ENCODE assay signal across 8 cellular contexts in the genomic region with DNA sequence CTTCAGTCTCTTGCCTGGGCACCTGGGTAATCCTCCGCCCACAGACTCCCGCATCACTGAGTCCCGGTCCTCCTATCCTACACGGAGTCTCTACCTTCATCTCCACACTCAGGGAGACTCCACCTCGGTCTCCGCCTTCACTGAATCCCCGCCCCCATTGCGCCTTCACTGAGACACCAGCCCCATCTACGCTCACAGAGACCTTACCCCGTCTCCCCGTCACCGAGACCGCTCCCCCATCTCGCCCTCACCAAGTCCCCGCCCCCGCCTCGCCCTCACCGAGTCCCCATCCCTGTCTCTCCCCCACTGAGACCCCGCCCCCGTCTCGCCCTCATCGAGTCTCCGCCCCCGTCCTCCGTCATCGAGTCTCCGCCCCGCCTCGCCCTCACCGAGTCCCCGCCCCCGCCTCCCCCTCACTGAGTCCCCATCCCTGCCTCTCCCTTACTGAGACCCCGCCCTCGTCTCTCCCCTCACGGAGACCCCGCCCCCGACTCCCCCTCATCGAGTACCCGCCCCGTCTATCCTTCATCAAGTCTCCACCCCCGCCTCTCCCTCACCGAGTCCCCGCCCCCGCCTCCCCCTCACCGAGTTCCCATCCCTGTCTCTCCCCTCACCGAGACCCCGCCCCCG. TPM values are rescaled to one million over a fixed set of nuclear protein-coding genes. Genes with fewer than 3 reads are reported as not detected.
DNase-seq lines count a peak whose midpoint lies in the region; ATAC-seq, FAIRE-seq and TF ChIP-seq lines count a peak whose summit lies in the region.

No MANE protein-coding gene starts in this region.

- no peak for TF ChIP-seq EP300 in upper lobe of left lung (IDR thresholded peaks at IDR 0.05)

- intact Hi-C loops in right cardiac atrium (cut with DNase I), result loop anchor here in 3 of 4 donors (5.0 to 10.0 kb wide), 4 partner anchors 167 to 657 kb away; a partner anchor contains a TSS
- intact Hi-C loops in prostate gland (cut with DNase I), result loop anchor here (2.0 to 10.0 kb wide), 5 partner anchors 27 to 647 kb away; a partner anchor contains a TSS

- WGBS in right cardiac atrium, result 2% methylated on average over 48 of the region's 48 CpGs
- 5% methylated on average over 42 of the region's 48 CpGs for WGBS in prostate gland
- WGBS in upper lobe of left lung, 2 donors, result 1 to 4% methylated on average over 18 to 19 of the region's 48 CpGs

- H3K27ac Mint-ChIP-seq in astrocyte (ENCODE audit: unreplicated experiment), result peak overlapping the region; percentile 81

- H4K20me1 ChIP-seq in BLaER1, result no peaks in the 10 kb centered on the region
- no peaks in the 10 kb centered on the region for H4K20me1 ChIP-seq in astrocyte (ENCODE audit: insufficient read depth, low read length)

- H3K4me2 ChIP-seq in BLaER1, result peak overlapping the region; percentile 72
- peak overlapping the region; percentile 97 for H3K4me2 ChIP-seq in astrocyte (ENCODE audit: low read length)

- no peaks in the 10 kb centered on the region for H3K9me3 ChIP-seq in BLaER1
- peaks cover 3% of the 10 kb centered on the region for H3K9me3 ChIP-seq in astrocyte (ENCODE audit: insufficient read depth, low read depth, low read length)
- H3K9me3 ChIP-seq in right cardiac atrium (ENCODE audit: control insufficient read depth, low read length), result no peaks in the 10 kb centered on the region
- H3K9me3 ChIP-seq in prostate gland, result no peaks in the 10 kb centered on the region
- no peaks in the 10 kb centered on the region for H3K9me3 ChIP-seq in upper lobe of left lung

- peaks cover 14% of the 10 kb centered on the region for H3K4me1 Mint-ChIP-seq in astrocyte (ENCODE audit: low read depth, unreplicated experiment)

- peak; percentile 82 for TF ChIP-seq POLR2A in prostate gland (IDR thresholded peaks at IDR 0.05)
- TF ChIP-seq POLR2A in upper lobe of left lung (IDR thresholded peaks at IDR 0.05), result peak in 2 of 4 donors; percentile 23 to 35

- ATAC-seq in GM21723 (IDR thresholded peaks at IDR 0.05; ENCODE audit: unreplicated experiment) (peak; percentile 47), right cardiac atrium (peak; percentile 87 to 88), upper lobe of left lung (ENCODE audit: low FRiP score in 2 of 2) (peak; percentile 87 to 94)

- peak overlapping the region; percentile 77 for H2AFZ ChIP-seq in astrocyte (ENCODE audit: low read depth, low read length)

- H3K4me3 Mint-ChIP-seq in astrocyte (ENCODE audit: unreplicated experiment), result peak overlapping the region; percentile 83

- no peak for FAIRE-seq in astrocyte (lab: Jason Lieb, UNC)

- H3K4me1 ChIP-seq in BLaER1, result peaks cover 18% of the 10 kb centered on the region
- no peaks in the 10 kb centered on the region for H3K4me1 ChIP-seq in astrocyte (ENCODE audit: insufficient read depth, low read length)
- peaks cover 2% of the 10 kb centered on the region for H3K4me1 ChIP-seq in right cardiac atrium (ENCODE audit: control insufficient read depth, insufficient read depth, low read length)
- no peaks in the 10 kb centered on the region for H3K4me1 ChIP-seq in prostate gland (replicated peaks)
- peaks cover 5 to 15% (median 6%) of the 10 kb centered on the region in 4 donors for H3K4me1 ChIP-seq in upper lobe of left lung

- peak overlapping the region; percentile 77 for H3K4me3 ChIP-seq in BLaER1
- H3K4me3 ChIP-seq in astrocyte (ENCODE audit: insufficient read depth, low read depth, low read length), result peak overlapping the region; percentile 64
- peak overlapping the region; percentile 65 for H3K4me3 ChIP-seq in right cardiac atrium (ENCODE audit: low read length)
- H3K4me3 ChIP-seq in prostate gland, result peak overlapping the region; percentile 44 to 79
- H3K4me3 ChIP-seq in upper lobe of left lung, result peak overlapping the region; percentile 26 to 94 (median 70)

- H3K36me3 ChIP-seq in BLaER1, result no peaks in the 10 kb centered on the region
- no peaks in the 10 kb centered on the region for H3K36me3 ChIP-seq in astrocyte (ENCODE audit: insufficient read depth, low read length)
- no peaks in the 10 kb centered on the region for H3K36me3 ChIP-seq in prostate gland
- no peaks in the 10 kb centered on the region for H3K36me3 ChIP-seq in upper lobe of left lung

- H3K27ac ChIP-seq in BLaER1 (no peak overlapping the region), astrocyte (ENCODE audit: low read depth, low read length) (peak overlapping the region; percentile 70), right cardiac atrium (ENCODE audit: low read length) (peak overlapping the region; percentile 92), prostate gland (peak overlapping the region; percentile 94 to 98), upper lobe of left lung (peak overlapping the region; percentile 85 to 98 (median 92))

- H3K79me2 ChIP-seq in astrocyte (ENCODE audit: insufficient read depth, low read length), result no peaks in the 10 kb centered on the region

- DNase-seq in NCI-H1417 treated with DMSO at 0.1 percent for 48 hours (lab: John Stamatoyannopoulos, UW) (peak; percentile 63), T-helper 22 cell (ENCODE audit: low read depth) (peak; percentile 94), astrocyte (ENCODE audit: low read depth) (peak; percentile 86), right cardiac atrium (peak; percentile 96 to 99 (median 98)), prostate gland (ENCODE audit: low spot score) (peak; percentile 99), upper lobe of left lung (peak; percentile 96 to 97)

- no peaks in the 10 kb centered on the region for H3K27me3 ChIP-seq in BLaER1
- no peaks in the 10 kb centered on the region for H3K27me3 ChIP-seq in astrocyte (ENCODE audit: insufficient read depth, low read length)
- no peaks in the 10 kb centered on the region for H3K27me3 ChIP-seq in right cardiac atrium (ENCODE audit: control insufficient read depth, insufficient read depth)
- H3K27me3 ChIP-seq in prostate gland (replicated peaks; ENCODE audit: insufficient read depth), result no peaks in the 10 kb centered on the region
- H3K27me3 ChIP-seq in upper lobe of left lung, result no peaks in the 10 kb centered on the region

- peaks cover 7% of the 10 kb centered on the region for H3K36me3 Mint-ChIP-seq in astrocyte (ENCODE audit: low read depth, unreplicated experiment)

- peaks cover 3% of the 10 kb centered on the region for H3K9me3 Mint-ChIP-seq in astrocyte (ENCODE audit: unreplicated experiment)

- no peak for TF ChIP-seq CTCF in astrocyte (IDR thresholded peaks at IDR 0.05; ENCODE audit: insufficient read depth, low read depth, low read length)
- no peak for TF ChIP-seq CTCF in prostate gland (IDR thresholded peaks at IDR 0.05)
- TF ChIP-seq CTCF in upper lobe of left lung (IDR thresholded peaks at IDR 0.05), result no peak

- no peaks in the 10 kb centered on the region for H3K27me3 Mint-ChIP-seq in astrocyte (ENCODE audit: low read depth, unreplicated experiment)

- H3K9ac ChIP-seq in BLaER1 (0 out of 2 replicates have a peak overlapping the region, but pooled peaks have one; percentile 50), astrocyte (ENCODE audit: low read length) (peak overlapping the region; percentile 83)

RNA-seq across cellular contexts. Expression of a gene that starts 23.1 kb away (rescaled TPM):
- total RNA-seq in astrocyte (13.7 and 14.4 TPM in 2 replicates), right cardiac atrium (10 to 100 TPM in 3 of 4 donors, 1 to 10 TPM in 1; 8.4 to 14.6 (median 14.4) TPM), prostate gland (10 to 100 TPM; 24.5 to 30.8 TPM), upper lobe of left lung (10 to 100 TPM in 5 of 6 donors, 1 to 10 TPM in 1; 5.6 to 36.7 (median 15.0) TPM)
- polyA plus RNA-seq in right cardiac atrium, result 10.9 TPM

RNA-seq across cellular contexts. Expression of a gene that starts 27.2 kb away (rescaled TPM):
- total RNA-seq in astrocyte (52.3 and 54.2 TPM in 2 replicates), right cardiac atrium (10 to 100 TPM; 12.2 to 14.5 (median 13.8) TPM), prostate gland (10 to 100 TPM; 17.6 to 50.6 TPM), upper lobe of left lung (10 to 100 TPM; 14.8 to 48.2 (median 32.3) TPM)
- 13.9 TPM for polyA plus RNA-seq in right cardiac atrium

RNA-seq across cellular contexts. Expression of a gene that starts 36.1 kb away (rescaled TPM):
- total RNA-seq in astrocyte (519 and 547 TPM in 2 replicates), right cardiac atrium (100 to 1,000 TPM; 439 to 544 (median 471) TPM), prostate gland (100 to 1,000 TPM; 543 to 675 TPM), upper lobe of left lung (100 to 1,000 TPM in 5 of 6 donors, 10 to 100 TPM in 1; 61.8 to 405 (median 255) TPM)
- 1,516 TPM for polyA plus RNA-seq in right cardiac atrium

RNA-seq across cellular contexts. Expression of a gene that starts 43.5 kb away (rescaled TPM):
- total RNA-seq in astrocyte, result 102 and 109 TPM in 2 replicates
- total RNA-seq in right cardiac atrium, result 10 to 100 TPM; 81.9 to 98.2 (median 90.2) TPM
- polyA plus RNA-seq in right cardiac atrium, result 113 TPM
- 100 to 1,000 TPM; 167 to 202 TPM for total RNA-seq in prostate gland
- total RNA-seq in upper lobe of left lung, result 10 to 100 TPM; 38.8 to 87.5 (median 70.7) TPM
